Comparison of ENCODE assay signal across 16 cellular contexts in genomic region chr5:61159841-61160240, GRCh38. TPM values are rescaled to one million over a fixed set of nuclear protein-coding genes. Genes with fewer than 3 reads are reported as not detected.
A peak's percentile ranks its signal among the peaks of the same experiment; 100 is the strongest.
DNase-seq lines count a peak whose midpoint lies in the region; ATAC-seq, FAIRE-seq and TF ChIP-seq lines count a peak whose summit lies in the region.
"Had no signal": no experiment of that assay in that cellular context is flagged by ENCODE, and none has a peak within 500 bp of the region (broad histone marks: within the 10 kb centered on the region; RNA-seq: fewer than 3 reads in every experiment).

No MANE protein-coding gene starts in this region.

- DNase-seq in activated T-cell treated with anti-CD3 and anti-CD28 coated beads, Interleukin-2, amount 50 U/mL, for 24 hours: no peak
- no peak for DNase-seq in activated T-cell treated with anti-CD3 and anti-CD28 coated beads, Interleukin-2, amount 50 U/mL, for 1 hour
- peak; percentile 10 for DNase-seq in NCI-H69 (lab: John Stamatoyannopoulos, UW)
- DNase-seq in astrocyte (ENCODE audit: low read depth): no peak
- no peak for DNase-seq in osteoblast (ENCODE audit: insufficient read length, low spot score, missing footprints)
- no peak for DNase-seq in RCC 7860 (ENCODE audit: low spot score)
- DNase-seq in head of caudate nucleus: no peak
- DNase-seq: activated CD8-positive, alpha-beta memory T cell treated with anti-CD3 and anti-CD28 coated beads for 24 hours; dorsolateral prefrontal cortex; heart left ventricle; left ventricle myocardium superior; NCI-H187; stimulated activated CD4-positive, alpha-beta T cell treated with anti-CD3 and anti-CD28 coated beads, Interleukin-2, amount 100 ng/mL, for 24 hours had no signal

- peak overlapping the region; percentile 89 for H3K27ac Mint-ChIP-seq in activated T-cell treated with anti-CD3 and anti-CD28 coated beads, Interleukin-2, amount 50 U/mL, for 24 hours
- no peak overlapping the region for H3K27ac Mint-ChIP-seq in astrocyte (ENCODE audit: unreplicated experiment)
- H3K27ac Mint-ChIP-seq: T-helper 1 cell treated with Interleukin-12 subunit alpha and Interleukin-12 subunit beta and Interleukin-4 antibody, amounts not matched to agents 30 μg/mL and 1 μg/mL, for 36 hours had no signal

- peaks cover 81% of the 10 kb centered on the region for H3K36me3 Mint-ChIP-seq in activated T-cell treated with anti-CD3 and anti-CD28 coated beads, Interleukin-2, amount 50 U/mL, for 24 hours (ENCODE audit: low read depth)
- peaks cover 28% of the 10 kb centered on the region for H3K36me3 Mint-ChIP-seq in astrocyte (ENCODE audit: low read depth, unreplicated experiment)

- peaks cover 71% of the 10 kb centered on the region for H3K79me2 ChIP-seq in astrocyte (ENCODE audit: insufficient read depth, low read length)
- H3K79me2 ChIP-seq in osteoblast (ENCODE audit: insufficient read depth, low read length): peaks cover 65% of the 10 kb centered on the region
- H3K79me2 ChIP-seq: parathyroid adenoma had no signal

- FAIRE-seq in astrocyte (lab: Jason Lieb, UNC): no peak
- no peak for FAIRE-seq in RCC 7860 (lab: Jason Lieb, UNC)

- H3K9me3 ChIP-seq in astrocyte (ENCODE audit: insufficient read depth, low read depth, low read length) (no peaks in the 10 kb centered on the region), osteoblast (ENCODE audit: low read depth, low read length) (no peaks in the 10 kb centered on the region), gastroesophageal sphincter (no peaks in the 10 kb centered on the region)
- H3K9me3 ChIP-seq: heart left ventricle had no signal

- WGBS in gastroesophageal sphincter (ENCODE audit: low coverage in 1 of 2), 2 donors: 40 to 58% methylated on average over 4 of the region's 4 CpGs

- H3K27me3 ChIP-seq in astrocyte (ENCODE audit: insufficient read depth, low read length) (no peaks in the 10 kb centered on the region), osteoblast (ENCODE audit: insufficient read depth, low read length) (no peaks in the 10 kb centered on the region), gastroesophageal sphincter (no peaks in the 10 kb centered on the region)
- H3K27me3 ChIP-seq: dorsolateral prefrontal cortex, heart left ventricle had no signal

- peaks cover 20% of the 10 kb centered on the region for H3K36me3 ChIP-seq in astrocyte (ENCODE audit: insufficient read depth, low read length)
- peaks cover 17% of the 10 kb centered on the region for H3K36me3 ChIP-seq in osteoblast (ENCODE audit: insufficient read depth, low read length)
- H3K36me3 ChIP-seq in gastroesophageal sphincter: peaks cover 4 to 30% of the 10 kb centered on the region in 2 donors

- TF ChIP-seq EP300 in gastroesophageal sphincter (IDR thresholded peaks at IDR 0.05): no peak

- no peak for TF ChIP-seq POLR2A in gastroesophageal sphincter (IDR thresholded peaks at IDR 0.05)

- peaks cover 46% of the 10 kb centered on the region for H3K4me1 Mint-ChIP-seq in activated T-cell treated with anti-CD3 and anti-CD28 coated beads, Interleukin-2, amount 50 U/mL, for 24 hours (ENCODE audit: low read depth)
- H3K4me1 Mint-ChIP-seq in astrocyte (ENCODE audit: low read depth, unreplicated experiment): peaks cover 19% of the 10 kb centered on the region

- peak overlapping the region; percentile 92 for H3K4me3 Mint-ChIP-seq in activated T-cell treated with anti-CD3 and anti-CD28 coated beads, Interleukin-2, amount 50 U/mL, for 24 hours
- peak overlapping the region; percentile 100 for H3K4me3 Mint-ChIP-seq in astrocyte (ENCODE audit: unreplicated experiment)

- H3K4me2 ChIP-seq in astrocyte (ENCODE audit: low read length): peak overlapping the region; percentile 91
- H3K4me2 ChIP-seq in osteoblast (ENCODE audit: insufficient read depth, low read length): no peak overlapping the region

- H2AFZ ChIP-seq in astrocyte (ENCODE audit: low read depth, low read length) (no peak overlapping the region), osteoblast (ENCODE audit: low read length) (no peak overlapping the region)
- H2AFZ ChIP-seq: parathyroid adenoma had no signal

- H3K9ac ChIP-seq in astrocyte (ENCODE audit: low read length): no peak overlapping the region
- H3K9ac ChIP-seq: parathyroid adenoma had no signal

- H4K20me1 ChIP-seq in astrocyte (ENCODE audit: insufficient read depth, low read length) (peaks cover 14% of the 10 kb centered on the region), osteoblast (ENCODE audit: insufficient read depth, low read length) (no peaks in the 10 kb centered on the region)

- TF ChIP-seq CTCF in astrocyte (IDR thresholded peaks at IDR 0.05; ENCODE audit: insufficient read depth, low read depth, low read length) (no peak), osteoblast (IDR thresholded peaks at IDR 0.05; ENCODE audit: extremely low read depth, low read depth, low read length) (no peak), gastroesophageal sphincter (IDR thresholded peaks at IDR 0.05) (no peak)

- H3K9me3 Mint-ChIP-seq in activated T-cell treated with anti-CD3 and anti-CD28 coated beads, Interleukin-2, amount 50 U/mL, for 24 hours: peaks cover 29% of the 10 kb centered on the region
- no peaks in the 10 kb centered on the region for H3K9me3 Mint-ChIP-seq in astrocyte (ENCODE audit: unreplicated experiment)

- ATAC-seq in gastroesophageal sphincter: no peak
- ATAC-seq: heart left ventricle, left ventricle myocardium superior had no signal

- no peaks in the 10 kb centered on the region for H3K27me3 Mint-ChIP-seq in activated T-cell treated with anti-CD3 and anti-CD28 coated beads, Interleukin-2, amount 50 U/mL, for 24 hours
- H3K27me3 Mint-ChIP-seq in astrocyte (ENCODE audit: low read depth, unreplicated experiment): no peaks in the 10 kb centered on the region

- intact Hi-C loops in head of caudate nucleus (cut with DNase I): loop anchor here (5.0 to 10.0 kb wide), 3 partner anchors 172 to 655 kb away; partner anchors contain the start of gene ZSWIM6

- H3K4me1 ChIP-seq in astrocyte (ENCODE audit: insufficient read depth, low read length) (peaks cover 9% of the 10 kb centered on the region), osteoblast (ENCODE audit: insufficient read depth, low read length) (peaks cover 20% of the 10 kb centered on the region), gastroesophageal sphincter (peaks cover 3 to 46% (median 3%) of the 10 kb centered on the region in 3 donors)

- H3K4me3 ChIP-seq in astrocyte (ENCODE audit: insufficient read depth, low read depth, low read length): no peak overlapping the region
- no peak overlapping the region for H3K4me3 ChIP-seq in osteoblast (ENCODE audit: insufficient read depth, low read length)
- no peak overlapping the region for H3K4me3 ChIP-seq in gastroesophageal sphincter

- no peak overlapping the region for H3K27ac ChIP-seq in astrocyte (ENCODE audit: low read depth, low read length)
- peak overlapping the region; percentile 10 for H3K27ac ChIP-seq in osteoblast (ENCODE audit: low read depth, low read length)
- H3K27ac ChIP-seq in gastroesophageal sphincter: no peak overlapping the region
- H3K27ac ChIP-seq: dorsolateral prefrontal cortex, parathyroid adenoma had no signal

RNA-seq across cellular contexts. Expression of gene SMIM15, which starts 2.4 kb away (rescaled TPM):
- total RNA-seq in astrocyte: 83.3 and 86.6 TPM in 2 replicates
- 30.6 and 31.8 TPM in 2 replicates for total RNA-seq in osteoblast
- 10 to 100 TPM; 20.7 to 32.2 (median 21.3) TPM for total RNA-seq in gastroesophageal sphincter
